Comparison of ENCODE assay signal across 8 cellular contexts in the genomic region with DNA sequence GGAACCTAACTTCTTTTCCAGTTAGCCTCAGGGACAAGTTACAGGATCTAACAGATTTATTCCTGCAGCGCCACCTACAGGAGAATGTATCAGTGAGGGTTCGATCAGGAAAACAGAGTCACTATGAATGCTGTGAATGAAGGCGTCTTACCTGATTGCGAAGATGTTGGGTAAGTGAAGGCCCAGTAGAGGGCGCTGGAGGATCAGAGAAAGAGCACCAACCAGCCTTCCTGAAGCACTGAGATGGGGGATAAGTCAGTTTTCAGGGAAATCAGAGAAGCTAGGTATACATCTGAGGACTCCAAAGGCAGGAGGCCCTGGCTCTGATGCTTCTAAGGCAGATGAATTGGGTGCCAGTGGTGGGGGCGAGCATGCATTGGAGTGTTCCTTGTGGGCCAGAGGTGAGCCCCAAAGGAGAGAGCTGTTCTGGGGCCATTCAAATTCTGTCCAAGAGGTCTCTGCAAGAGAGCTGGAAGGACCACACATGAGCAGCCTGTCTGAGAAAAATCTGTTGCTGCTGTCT.
DNase-seq lines count a peak whose midpoint lies in the region; ATAC-seq and TF ChIP-seq lines count a peak whose summit lies in the region.

No MANE protein-coding gene starts in this region.

- no peaks in the 10 kb centered on the region for H3K4me1 Mint-ChIP-seq in T-helper 2 cell treated with Interferon-gamma antibody and Interleukin-4, amounts not matched to agents 5 μg/mL and 100 μg/mL, for 36 hours (ENCODE audit: low read depth)
- H3K4me1 Mint-ChIP-seq in naive thymus-derived CD4-positive, alpha-beta T cell = no peaks in the 10 kb centered on the region

- intact Hi-C loops in naive thymus-derived CD4-positive, alpha-beta T cell (cut with micrococcal nuclease) = loop anchor here in 1 of 2 donors (1.0 kb wide), 1 partner anchor 121 kb away; no protein-coding TSS in a partner anchor

- no peak overlapping the region for H3K27ac ChIP-seq in naive thymus-derived CD4-positive, alpha-beta T cell (ENCODE audit: low read depth, low read length)

- no peak overlapping the region for H3K4me3 ChIP-seq in naive thymus-derived CD4-positive, alpha-beta T cell (ENCODE audit: low read length)

- CTCF ChIA-PET in naive thymus-derived CD4-positive, alpha-beta T cell (lab: Charles Lee) = no interaction called here

- no peaks in the 10 kb centered on the region for H3K4me1 ChIP-seq in naive thymus-derived CD4-positive, alpha-beta T cell (ENCODE audit: control insufficient read depth in 2 of 2, insufficient read depth in 2 of 2, low read length in 2 of 2)

- no peaks in the 10 kb centered on the region for H3K9me3 Mint-ChIP-seq in T-helper 2 cell treated with Interferon-gamma antibody and Interleukin-4, amounts not matched to agents 5 μg/mL and 100 μg/mL, for 36 hours
- H3K9me3 Mint-ChIP-seq in naive thymus-derived CD4-positive, alpha-beta T cell = peaks cover 0 to 4% (median 0%) of the 10 kb centered on the region in 11 donors

- H3K9me3 ChIP-seq in naive thymus-derived CD4-positive, alpha-beta T cell (ENCODE audit: control insufficient read depth in 2 of 3, low read length in 3 of 3) = no peaks in the 10 kb centered on the region

- H3K27me3 Mint-ChIP-seq in T-helper 2 cell treated with Interferon-gamma antibody and Interleukin-4, amounts not matched to agents 5 μg/mL and 100 μg/mL, for 36 hours (ENCODE audit: low read depth) = no peaks in the 10 kb centered on the region
- H3K27me3 Mint-ChIP-seq in naive thymus-derived CD4-positive, alpha-beta T cell = peaks cover 0 to 6% (median 0%) of the 10 kb centered on the region in 5 donors

- POLR2A ChIA-PET in naive thymus-derived CD4-positive, alpha-beta T cell (lab: Charles Lee) = no interaction called here

- no peak overlapping the region for H3K4me3 Mint-ChIP-seq in T-helper 2 cell treated with Interferon-gamma antibody and Interleukin-4, amounts not matched to agents 5 μg/mL and 100 μg/mL, for 36 hours
- H3K4me3 Mint-ChIP-seq in naive thymus-derived CD4-positive, alpha-beta T cell = no peak overlapping the region

- ATAC-seq in GM18907 (IDR thresholded peaks at IDR 0.05; ENCODE audit: unreplicated experiment) (peak; percentile 100), HG03060 (IDR thresholded peaks at IDR 0.05; ENCODE audit: low read depth, unreplicated experiment) (peak; percentile 98)
- ATAC-seq in naive thymus-derived CD4-positive, alpha-beta T cell = peak; percentile 53

- no peaks in the 10 kb centered on the region for H3K27me3 ChIP-seq in naive thymus-derived CD4-positive, alpha-beta T cell (ENCODE audit: control insufficient read depth in 2 of 2, insufficient read depth in 2 of 2, low read length in 2 of 2)

- TF ChIP-seq POLR2A in erythroblast (IDR thresholded peaks at IDR 0.05; ENCODE audit: low read length) = no peak

- no peaks in the 10 kb centered on the region for H3K36me3 Mint-ChIP-seq in T-helper 2 cell treated with Interferon-gamma antibody and Interleukin-4, amounts not matched to agents 5 μg/mL and 100 μg/mL, for 36 hours (ENCODE audit: low read depth)
- no peaks in the 10 kb centered on the region for H3K36me3 Mint-ChIP-seq in naive thymus-derived CD4-positive, alpha-beta T cell

- no peaks in the 10 kb centered on the region for H3K36me3 ChIP-seq in naive thymus-derived CD4-positive, alpha-beta T cell (ENCODE audit: control insufficient read depth in 2 of 3, insufficient read depth in 3 of 3, low read length in 3 of 3)

- no peak overlapping the region for H3K27ac Mint-ChIP-seq in T-helper 2 cell treated with Interferon-gamma antibody and Interleukin-4, amounts not matched to agents 5 μg/mL and 100 μg/mL, for 36 hours
- no peak overlapping the region for H3K27ac Mint-ChIP-seq in naive thymus-derived CD4-positive, alpha-beta T cell

- DNase-seq in DMS 273 (lab: John Stamatoyannopoulos, UW; ENCODE audit: unreplicated experiment) = peak; percentile 91
- DNase-seq in NCI-H1694 treated with DMSO at 0.1 percent for 48 hours (lab: John Stamatoyannopoulos, UW) = peak; percentile 76
- peak; percentile 49 for DNase-seq in T-helper 2 cell treated with Interferon-gamma antibody and Interleukin-4, amounts not matched to agents 5 μg/mL and 100 μg/mL, for 36 hours (ENCODE audit: low spot score)
- DNase-seq in erythroblast (lab: John Stamatoyannopoulos, UW) = peak; percentile 84 to 88
- DNase-seq in naive thymus-derived CD4-positive, alpha-beta T cell = peak in 1 of 9 donors; percentile 37
- no peak for DNase-seq in activated gamma-delta T cell treated with Interleukin-2 at 50 U/mL for 16 hours
